In the genomic region with DNA sequence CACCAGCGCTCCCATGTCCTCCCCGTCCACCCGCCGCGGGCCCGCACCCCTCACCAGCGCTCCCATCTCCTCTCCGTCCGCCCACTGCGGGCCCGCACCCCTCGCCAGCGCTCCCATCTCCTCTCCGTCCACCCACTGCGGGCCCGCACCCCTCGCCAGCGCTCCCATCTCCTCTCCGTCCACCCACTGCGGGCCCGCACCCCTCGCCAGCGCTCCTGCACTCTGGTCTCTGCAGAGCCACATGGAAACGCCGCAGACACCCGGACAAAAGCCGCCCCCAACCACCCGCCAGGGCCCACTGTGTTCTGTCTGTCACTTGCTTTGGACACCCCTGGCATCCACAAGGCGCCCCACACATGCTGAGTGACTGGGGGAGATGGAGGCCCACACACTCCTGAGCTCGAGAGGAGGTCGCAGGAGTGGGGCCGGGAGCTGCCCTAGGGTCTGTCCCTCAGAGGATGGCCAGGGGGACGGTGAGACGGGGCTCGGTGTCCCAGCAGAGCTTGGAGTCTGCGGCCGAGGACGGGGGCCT, we compare ENCODE assay signal across 1 cellular context.
TF ChIP-seq lines count a peak whose summit lies in the region.

No MANE protein-coding gene starts in this region.

TF ChIP-seq in K562, 482 proteins besides CTCF, POLR2A, EP300 and RAD21 (continues in another document):
- TF ChIP-seq SMC3 (conservative IDR thresholded peaks at IDR 0.05; ENCODE audit: insufficient read depth, low read depth, low read length) (no peak), SNRNP70 (optimal IDR thresholded peaks at IDR 0.05; ENCODE audit: low read depth, low read length) (no peak), DIDO1 (tag; IDR thresholded peaks at IDR 0.05; ENCODE audit: low read depth) (no peak), ZNF436 (CRISPR knock-in tag; IDR thresholded peaks at IDR 0.05) (no peak), CCAR2 (IDR thresholded peaks at IDR 0.05; ENCODE audit: low read depth, low read length) (no peak), NBN (IDR thresholded peaks at IDR 0.05; ENCODE audit: low read depth) (no peak), THRA (IDR thresholded peaks at IDR 0.05) (no peak), PHB (CRISPR knock-in tag; IDR thresholded peaks at IDR 0.05) (no peak), RFX1 (IDR thresholded peaks at IDR 0.05) (no peak), ZNF23 (CRISPR knock-in tag; IDR thresholded peaks at IDR 0.05) (no peak), ZNF354B (CRISPR knock-in tag; IDR thresholded peaks at IDR 0.05) (no peak), KDM5B (IDR thresholded peaks at IDR 0.05; ENCODE audit: insufficient replicate concordance, low read depth, low read length) (no peak), KDM4B (IDR thresholded peaks at IDR 0.05; ENCODE audit: borderline replicate concordance in 2 of 2, low read depth in 1 of 2) (no peak), ZHX1 (conservative IDR thresholded peaks at IDR 0.05; ENCODE audit: low read length) (no peak), GTF2F1 (IDR thresholded peaks at IDR 0.05; ENCODE audit: low read depth, low read length) (no peak), ZNF583 (CRISPR knock-in tag; IDR thresholded peaks at IDR 0.05) (no peak), NR2F6 (CRISPR knock-in tag; IDR thresholded peaks at IDR 0.05) (no peak), BRD4 (IDR thresholded peaks at IDR 0.05) (no peak), MTA3 (IDR thresholded peaks at IDR 0.05; ENCODE audit: borderline replicate concordance) (no peak), MIER1 (IDR thresholded peaks at IDR 0.05; ENCODE audit: low read depth) (no peak), RBM22 (IDR thresholded peaks at IDR 0.05; ENCODE audit: low read depth, low read length, poor library complexity, severe bottlenecking) (peak; percentile 72), HMGN3 (IDR thresholded peaks at IDR 0.05; ENCODE audit: borderline replicate concordance, extremely low read depth, insufficient read length, low read depth, low read length) (peak; percentile 45), RBFOX2 (IDR thresholded peaks at IDR 0.05; ENCODE audit: low read depth, low read length) (peak; percentile 64), SUPT5H (IDR thresholded peaks at IDR 0.05) (no peak), ASH1L (IDR thresholded peaks at IDR 0.05; ENCODE audit: borderline replicate concordance, low read depth, partially characterized antibody) (no peak), ZNF184 (CRISPR knock-in tag; IDR thresholded peaks at IDR 0.05) (no peak), THAP7 (CRISPR knock-in tag; IDR thresholded peaks at IDR 0.05) (no peak), POLR2G (IDR thresholded peaks at IDR 0.05; ENCODE audit: low read depth, low read length) (peak; percentile 82), BRF2 (IDR thresholded peaks at IDR 0.05; ENCODE audit: borderline replicate concordance, insufficient read depth, insufficient read length) (no peak), ETS2 (tag; IDR thresholded peaks at IDR 0.05; ENCODE audit: borderline replicate concordance, poor library complexity, severe bottlenecking) (no peak), POLR2AphosphoS2 (IDR thresholded peaks at IDR 0.05; ENCODE audit: low read length) (no peak), WHSC1 (IDR thresholded peaks at IDR 0.05; ENCODE audit: low read length) (no peak), NR0B1 (IDR thresholded peaks at IDR 0.05; ENCODE audit: partially characterized antibody) (no peak), FUS (optimal IDR thresholded peaks at IDR 0.05; ENCODE audit: low read depth, low read length) (no peak), KAT7 (CRISPR knock-in tag; IDR thresholded peaks at IDR 0.05; ENCODE audit: borderline replicate concordance) (no peak), TEAD2 (tag; IDR thresholded peaks at IDR 0.05) (no peak), HCFC1 (IDR thresholded peaks at IDR 0.05; ENCODE audit: low read depth, low read length) (no peak), ZNF165 (CRISPR knock-in tag; IDR thresholded peaks at IDR 0.05; ENCODE audit: borderline replicate concordance) (no peak), ARID3A (IDR thresholded peaks at IDR 0.05; ENCODE audit: borderline replicate concordance, low read depth, low read length) (no peak), HOXB6 (CRISPR knock-in tag; IDR thresholded peaks at IDR 0.05; ENCODE audit: borderline replicate concordance) (no peak), PCBP1 (IDR thresholded peaks at IDR 0.05; ENCODE audit: low read depth, low read length, poor library complexity, severe bottlenecking) (peak; percentile 44)
- TF ChIP-seq, protein P1, sequence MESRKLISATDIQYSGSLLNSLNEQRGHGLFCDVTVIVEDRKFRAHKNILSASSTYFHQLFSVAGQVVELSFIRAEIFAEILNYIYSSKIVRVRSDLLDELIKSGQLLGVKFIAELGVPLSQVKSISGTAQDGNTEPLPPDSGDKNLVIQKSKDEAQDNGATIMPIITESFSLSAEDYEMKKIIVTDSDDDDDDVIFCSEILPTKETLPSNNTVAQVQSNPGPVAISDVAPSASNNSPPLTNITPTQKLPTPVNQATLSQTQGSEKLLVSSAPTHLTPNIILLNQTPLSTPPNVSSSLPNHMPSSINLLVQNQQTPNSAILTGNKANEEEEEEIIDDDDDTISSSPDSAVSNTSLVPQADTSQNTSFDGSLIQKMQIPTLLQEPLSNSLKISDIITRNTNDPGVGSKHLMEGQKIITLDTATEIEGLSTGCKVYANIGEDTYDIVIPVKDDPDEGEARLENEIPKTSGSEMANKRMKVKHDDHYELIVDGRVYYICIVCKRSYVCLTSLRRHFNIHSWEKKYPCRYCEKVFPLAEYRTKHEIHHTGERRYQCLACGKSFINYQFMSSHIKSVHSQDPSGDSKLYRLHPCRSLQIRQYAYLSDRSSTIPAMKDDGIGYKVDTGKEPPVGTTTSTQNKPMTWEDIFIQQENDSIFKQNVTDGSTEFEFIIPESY (CRISPR knock-in tag; IDR thresholded peaks at IDR 0.05), result peak; percentile 71
- TF ChIP-seq, protein P2, sequence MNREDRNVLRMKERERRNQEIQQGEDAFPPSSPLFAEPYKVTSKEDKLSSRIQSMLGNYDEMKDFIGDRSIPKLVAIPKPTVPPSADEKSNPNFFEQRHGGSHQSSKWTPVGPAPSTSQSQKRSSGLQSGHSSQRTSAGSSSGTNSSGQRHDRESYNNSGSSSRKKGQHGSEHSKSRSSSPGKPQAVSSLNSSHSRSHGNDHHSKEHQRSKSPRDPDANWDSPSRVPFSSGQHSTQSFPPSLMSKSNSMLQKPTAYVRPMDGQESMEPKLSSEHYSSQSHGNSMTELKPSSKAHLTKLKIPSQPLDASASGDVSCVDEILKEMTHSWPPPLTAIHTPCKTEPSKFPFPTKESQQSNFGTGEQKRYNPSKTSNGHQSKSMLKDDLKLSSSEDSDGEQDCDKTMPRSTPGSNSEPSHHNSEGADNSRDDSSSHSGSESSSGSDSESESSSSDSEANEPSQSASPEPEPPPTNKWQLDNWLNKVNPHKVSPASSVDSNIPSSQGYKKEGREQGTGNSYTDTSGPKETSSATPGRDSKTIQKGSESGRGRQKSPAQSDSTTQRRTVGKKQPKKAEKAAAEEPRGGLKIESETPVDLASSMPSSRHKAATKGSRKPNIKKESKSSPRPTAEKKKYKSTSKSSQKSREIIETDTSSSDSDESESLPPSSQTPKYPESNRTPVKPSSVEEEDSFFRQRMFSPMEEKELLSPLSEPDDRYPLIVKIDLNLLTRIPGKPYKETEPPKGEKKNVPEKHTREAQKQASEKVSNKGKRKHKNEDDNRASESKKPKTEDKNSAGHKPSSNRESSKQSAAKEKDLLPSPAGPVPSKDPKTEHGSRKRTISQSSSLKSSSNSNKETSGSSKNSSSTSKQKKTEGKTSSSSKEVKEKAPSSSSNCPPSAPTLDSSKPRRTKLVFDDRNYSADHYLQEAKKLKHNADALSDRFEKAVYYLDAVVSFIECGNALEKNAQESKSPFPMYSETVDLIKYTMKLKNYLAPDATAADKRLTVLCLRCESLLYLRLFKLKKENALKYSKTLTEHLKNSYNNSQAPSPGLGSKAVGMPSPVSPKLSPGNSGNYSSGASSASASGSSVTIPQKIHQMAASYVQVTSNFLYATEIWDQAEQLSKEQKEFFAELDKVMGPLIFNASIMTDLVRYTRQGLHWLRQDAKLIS (CRISPR knock-in tag; IDR thresholded peaks at IDR 0.05), result no peak
- TF ChIP-seq, protein P3, sequence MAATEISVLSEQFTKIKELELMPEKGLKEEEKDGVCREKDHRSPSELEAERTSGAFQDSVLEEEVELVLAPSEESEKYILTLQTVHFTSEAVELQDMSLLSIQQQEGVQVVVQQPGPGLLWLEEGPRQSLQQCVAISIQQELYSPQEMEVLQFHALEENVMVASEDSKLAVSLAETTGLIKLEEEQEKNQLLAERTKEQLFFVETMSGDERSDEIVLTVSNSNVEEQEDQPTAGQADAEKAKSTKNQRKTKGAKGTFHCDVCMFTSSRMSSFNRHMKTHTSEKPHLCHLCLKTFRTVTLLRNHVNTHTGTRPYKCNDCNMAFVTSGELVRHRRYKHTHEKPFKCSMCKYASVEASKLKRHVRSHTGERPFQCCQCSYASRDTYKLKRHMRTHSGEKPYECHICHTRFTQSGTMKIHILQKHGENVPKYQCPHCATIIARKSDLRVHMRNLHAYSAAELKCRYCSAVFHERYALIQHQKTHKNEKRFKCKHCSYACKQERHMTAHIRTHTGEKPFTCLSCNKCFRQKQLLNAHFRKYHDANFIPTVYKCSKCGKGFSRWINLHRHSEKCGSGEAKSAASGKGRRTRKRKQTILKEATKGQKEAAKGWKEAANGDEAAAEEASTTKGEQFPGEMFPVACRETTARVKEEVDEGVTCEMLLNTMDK (IDR thresholded peaks at IDR 0.05; ENCODE audit: borderline replicate concordance, insufficient read depth, low read depth, low read length, poor library complexity, severe bottlenecking), result no peak
